In genomic region chr17:60611321-60611720, GRCh38 we compare ENCODE assay signal across 8 cellular contexts. TPM values are rescaled to one million over a fixed set of nuclear protein-coding genes. Genes with fewer than 3 reads are reported as not detected.
DNase-seq lines count a peak whose midpoint lies in the region; ATAC-seq and TF ChIP-seq lines count a peak whose summit lies in the region.
"Not testable (repeated sequence)": the region's sequence is repeated elsewhere in the genome, so short reads cannot be mapped to it uniquely, and the experiment has no call there.

No MANE protein-coding gene starts in this region.

- H3K27me3 Mint-ChIP-seq in H9 (ENCODE audit: low read depth); activated naive CD4-positive, alpha-beta T cell treated with anti-CD3 and anti-CD28 coated beads, Interleukin-2, amount 50 U/mL, for 24 hours; mesothelial cell of epicardium (ENCODE audit: low read depth); osteocyte (ENCODE audit: unreplicated experiment): not testable (repeated sequence)

- H2BK5ac ChIP-seq in H9 (ENCODE audit: insufficient read length, low read length); IMR-90 (ENCODE audit: low read depth, low read length, poor library complexity, severe bottlenecking); trophoblast cell (ENCODE audit: low read depth, low read length, poor library complexity): not testable (repeated sequence)

- H3K36me3 Mint-ChIP-seq in H9 (ENCODE audit: insufficient read depth in 1 of 3, low read depth in 3 of 3): peaks cover 7 to 14% (median 10%) of the 10 kb centered on the region in 3 experiments
- not testable (repeated sequence) for H3K36me3 Mint-ChIP-seq in activated naive CD4-positive, alpha-beta T cell treated with anti-CD3 and anti-CD28 coated beads, Interleukin-2, amount 50 U/mL, for 24 hours; mesothelial cell of epicardium; osteocyte (ENCODE audit: unreplicated experiment)

- not testable (repeated sequence) for H2BK15ac ChIP-seq in H9 (ENCODE audit: low read depth, low read length); IMR-90 (ENCODE audit: low read depth, low read length)

- ATAC-seq in IMR-90 (ENCODE audit: low read depth): not testable (repeated sequence)

- not testable (repeated sequence) for H3K9me3 Mint-ChIP-seq in H9; activated naive CD4-positive, alpha-beta T cell treated with anti-CD3 and anti-CD28 coated beads, Interleukin-2, amount 50 U/mL, for 24 hours; mesothelial cell of epicardium; osteocyte (ENCODE audit: unreplicated experiment)

- H3T11ph ChIP-seq in H9 (ENCODE audit: low read length): not testable (repeated sequence)

- H3K27ac Mint-ChIP-seq in H9: not testable (repeated sequence)
- H3K27ac Mint-ChIP-seq in activated naive CD4-positive, alpha-beta T cell treated with anti-CD3 and anti-CD28 coated beads, Interleukin-2, amount 50 U/mL, for 24 hours: peak overlapping the region; percentile 51
- H3K27ac Mint-ChIP-seq in mesothelial cell of epicardium (peak overlapping the region; percentile 30), osteocyte (ENCODE audit: unreplicated experiment) (peak overlapping the region; percentile 54)

- H2AFZ ChIP-seq in H9 (ENCODE audit: low read length); IMR-90 (replicated peaks; ENCODE audit: low read length, poor library complexity); Loucy (ENCODE audit: low read length); trophoblast cell (ENCODE audit: insufficient read depth, low read length, poor library complexity): not testable (repeated sequence)

- H2AK5ac ChIP-seq in H9 (ENCODE audit: insufficient read length, low read length); IMR-90 (ENCODE audit: low read depth, low read length); trophoblast cell (ENCODE audit: low read length): not testable (repeated sequence)

- not testable (repeated sequence) for H3K4me3 Mint-ChIP-seq in H9; activated naive CD4-positive, alpha-beta T cell treated with anti-CD3 and anti-CD28 coated beads, Interleukin-2, amount 50 U/mL, for 24 hours; mesothelial cell of epicardium; osteocyte (ENCODE audit: unreplicated experiment)

- not testable (repeated sequence) for H4K20me1 ChIP-seq in H9 (ENCODE audit: control insufficient read depth, insufficient read depth, insufficient read length)
- H4K20me1 ChIP-seq in IMR-90 (ENCODE audit: insufficient read depth, low read length): peaks cover 32% of the 10 kb centered on the region
- H4K20me1 ChIP-seq in Loucy (ENCODE audit: insufficient read depth, low read length, poor library complexity, severe bottlenecking): peaks cover 75% of the 10 kb centered on the region

- H3K27me3 ChIP-seq in H9 (ENCODE audit: insufficient read depth, low read length); IMR-90 (ENCODE audit: control insufficient read depth, insufficient read depth, low read length); Loucy (ENCODE audit: insufficient read depth, low read length, poor library complexity, severe bottlenecking); trophoblast cell (ENCODE audit: insufficient read depth, low read length); thyroid gland: not testable (repeated sequence)

- not testable (repeated sequence) for TF ChIP-seq RAD21 in IMR-90 (IDR thresholded peaks at IDR 0.05; ENCODE audit: low read length)

- H3K4me1 ChIP-seq in H9 (ENCODE audit: insufficient read depth, low read length); trophoblast cell (ENCODE audit: control insufficient read depth in 1 of 2, insufficient read depth in 2 of 2, low read length in 2 of 2): not testable (repeated sequence)
- H3K4me1 ChIP-seq in IMR-90 (ENCODE audit: control insufficient read depth, insufficient read depth, low read length): peaks cover 10% of the 10 kb centered on the region
- H3K4me1 ChIP-seq in Loucy (ENCODE audit: insufficient read depth, low read length, poor library complexity, severe bottlenecking): peaks cover 20% of the 10 kb centered on the region
- peaks cover 16 to 18% of the 10 kb centered on the region in 2 donors for H3K4me1 ChIP-seq in thyroid gland

- no CpG with 5 or more reads among the region's 5 CpGs for WGBS in H9 (ENCODE audit: extremely low coverage, insufficient read length, low lambda C conversion rate)
- WGBS in IMR-90 (ENCODE audit: extremely low coverage in 2 of 2, insufficient read length in 1 of 2), 2 experiments: 100% methylated on average over 2 of the region's 5 CpGs; no CpG with 5 or more reads in 1 of the 2 experiments
- no CpG with 5 or more reads among the region's 5 CpGs for WGBS in trophoblast cell (ENCODE audit: extremely low coverage, insufficient coverage, insufficient read length)
- 45 to 49% methylated on average over 5 of the region's 5 CpGs for WGBS in thyroid gland, 2 donors

- not testable (repeated sequence) for H3K4me1 Mint-ChIP-seq in H9, mesothelial cell of epicardium
- peaks cover 46% of the 10 kb centered on the region for H3K4me1 Mint-ChIP-seq in activated naive CD4-positive, alpha-beta T cell treated with anti-CD3 and anti-CD28 coated beads, Interleukin-2, amount 50 U/mL, for 24 hours
- peaks cover 32% of the 10 kb centered on the region for H3K4me1 Mint-ChIP-seq in osteocyte (ENCODE audit: unreplicated experiment)

- H3K56ac ChIP-seq in H9 (ENCODE audit: insufficient read length, low read depth, low read length); IMR-90 (ENCODE audit: extremely low read depth, insufficient read depth, low read length): not testable (repeated sequence)

- H3K23ac ChIP-seq in H9 (ENCODE audit: insufficient read length, low read depth, low read length); trophoblast cell (ENCODE audit: low read length): not testable (repeated sequence)
- peak overlapping the region; percentile 50; the same call in 1 of the 2 replicates for H3K23ac ChIP-seq in IMR-90 (ENCODE audit: low read depth, low read length)

- H3K4me2 ChIP-seq in H9 (ENCODE audit: insufficient read depth, insufficient read length, low read length); IMR-90 (ENCODE audit: low read depth, low read length); trophoblast cell (ENCODE audit: low read length): not testable (repeated sequence)
- peak overlapping the region; percentile 16 for H3K4me2 ChIP-seq in Loucy (ENCODE audit: low read depth, low read length, poor library complexity, severe bottlenecking)

- not testable (repeated sequence) for H3K9me3 ChIP-seq in H9 (ENCODE audit: control insufficient read depth, low read depth, low read length); IMR-90 (ENCODE audit: control insufficient read depth, insufficient read depth, low read length); Loucy (ENCODE audit: insufficient read depth, low read depth, low read length); trophoblast cell (ENCODE audit: insufficient read depth, low read depth, low read length); thyroid gland

- not testable (repeated sequence) for H4K12ac ChIP-seq in trophoblast cell (ENCODE audit: low read depth, low read length)

- BruUV-seq in IMR-90 (replicated peaks; lab: Mats Ljungman, UMichigan): not testable (repeated sequence)

- H2BK12ac ChIP-seq in H9 (ENCODE audit: insufficient read length, low read depth, low read length); trophoblast cell (ENCODE audit: low read length): not testable (repeated sequence)

- in situ Hi-C loops in IMR-90 (cut with MboI; ENCODE audit: low sequenced_read_pairs): not testable (repeated sequence)

- not testable (repeated sequence) for H3K4me3 ChIP-seq in IMR-90 (ENCODE audit: insufficient read depth, low read depth, low read length); Loucy (ENCODE audit: low read length, poor library complexity, severe bottlenecking); trophoblast cell (ENCODE audit: low read depth, low read length); thyroid gland (replicated peaks in 1 of 3)

- peak overlapping the region; percentile 11 for H2BK20ac ChIP-seq in H9 (ENCODE audit: low read depth, low read length, poor library complexity, severe bottlenecking)
- H2BK20ac ChIP-seq in IMR-90 (ENCODE audit: low read depth, low read length): not testable (repeated sequence)

- dilution Hi-C loops in IMR-90 (cut with HindIII; ENCODE audit: low sequenced_read_pairs, unreplicated experiment): not testable (repeated sequence)

- not testable (repeated sequence) for TF ChIP-seq CTCF in H9 (conservative IDR thresholded peaks at IDR 0.05); IMR-90 (conservative IDR thresholded peaks at IDR 0.05; ENCODE audit: low read depth, low read length); Loucy (conservative IDR thresholded peaks at IDR 0.05; ENCODE audit: low read length); mesothelial cell of epicardium (IDR thresholded peaks at IDR 0.05; ENCODE audit: unreplicated experiment); osteocyte (IDR thresholded peaks at IDR 0.05); thyroid gland (IDR thresholded peaks at IDR 0.05)

- not testable (repeated sequence) for H4K91ac ChIP-seq in H9 (ENCODE audit: insufficient read length, low read depth, low read length); IMR-90 (ENCODE audit: insufficient read depth, low read depth, low read length); trophoblast cell (ENCODE audit: low read depth, low read length)

- H3K27ac ChIP-seq in H9 (ENCODE audit: insufficient read length, low read depth, low read length); IMR-90 (ENCODE audit: insufficient read depth, low read length); trophoblast cell (ENCODE audit: low read depth, low read length); thyroid gland: not testable (repeated sequence)

- H3K23me2 ChIP-seq in H9 (ENCODE audit: insufficient read length, low read depth, low read length, poor library complexity, severe bottlenecking): not testable (repeated sequence)

- H3K79me2 ChIP-seq in H9 (ENCODE audit: insufficient read depth, low read length): peaks cover 26% of the 10 kb centered on the region; the same call in 1 of the 2 replicates
- H3K79me2 ChIP-seq in Loucy (ENCODE audit: insufficient read depth, low read length): peaks cover 100% of the 10 kb centered on the region
- not testable (repeated sequence) for H3K79me2 ChIP-seq in trophoblast cell (ENCODE audit: control insufficient read depth, insufficient read depth, low read length, poor library complexity)

- H3K9ac ChIP-seq in H9 (ENCODE audit: extremely low read depth, insufficient read length, low read length); IMR-90 (ENCODE audit: low read depth, low read length); Loucy (ENCODE audit: low read depth, low read length, poor library complexity, severe bottlenecking); trophoblast cell (ENCODE audit: low read length): not testable (repeated sequence)

- CTCF ChIA-PET in IMR-90 (lab: Yijun Ruan, JAX): not testable (repeated sequence)

- not testable (repeated sequence) for H3K18ac ChIP-seq in H9 (ENCODE audit: insufficient read length, low read depth, low read length); IMR-90 (ENCODE audit: low read depth, low read length); trophoblast cell (ENCODE audit: low read length)

- POLR2A ChIA-PET in IMR-90 (lab: Charles Lee; ENCODE audit: unreplicated experiment): not testable (repeated sequence)

- H3K36me3 ChIP-seq in IMR-90 (ENCODE audit: control insufficient read depth, insufficient read depth, low read length); Loucy (ENCODE audit: insufficient read depth, low read length); trophoblast cell (ENCODE audit: control insufficient read depth in 1 of 2, insufficient read depth in 2 of 2, low read length in 2 of 2); thyroid gland: not testable (repeated sequence)

- not testable (repeated sequence) for H3F3A ChIP-seq in Loucy (ENCODE audit: low read depth)

- H2AK9ac ChIP-seq in IMR-90 (replicated peaks; ENCODE audit: low read depth, low read length, poor library complexity): not testable (repeated sequence)

- H3K14ac ChIP-seq in H9 (ENCODE audit: insufficient read depth, low read length); IMR-90 (replicated peaks; ENCODE audit: low read depth, low read length); trophoblast cell (ENCODE audit: low read length): not testable (repeated sequence)

- H4K5ac ChIP-seq in H9 (ENCODE audit: insufficient read length, low read depth, low read length); IMR-90 (ENCODE audit: low read depth, low read length): not testable (repeated sequence)

- H3K9me2 ChIP-seq in Loucy (replicated peaks; ENCODE audit: low read depth, low read length): not testable (repeated sequence)

- H3K79me1 ChIP-seq in H9 (ENCODE audit: insufficient read depth, low read depth, low read length, poor library complexity, severe bottlenecking); trophoblast cell (ENCODE audit: low read length): not testable (repeated sequence)
- peaks cover 17 to 59% of the 10 kb centered on the region in 2 experiments for H3K79me1 ChIP-seq in IMR-90 (ENCODE audit: low read depth in 1 of 2, low read length in 2 of 2)

- intact Hi-C loops in IMR-90 (cut with micrococcal nuclease); thyroid gland (cut with DNase I): not testable (repeated sequence)

- H3K9me1 ChIP-seq in IMR-90 (ENCODE audit: insufficient read depth, low read length): not testable (repeated sequence)

- not testable (repeated sequence) for H4K8ac ChIP-seq in H9 (replicated peaks; ENCODE audit: insufficient read length, low read depth, low read length); IMR-90 (ENCODE audit: low read depth in 2 of 2, low read length in 2 of 2); trophoblast cell (ENCODE audit: low read depth, low read length)

- H3K4ac ChIP-seq in H9 (ENCODE audit: low read depth, low read length); IMR-90 (ENCODE audit: low read depth, low read length): not testable (repeated sequence)
- H3K4ac ChIP-seq in trophoblast cell (ENCODE audit: low read depth, low read length): peak overlapping the region; percentile 12

- TF ChIP-seq POLR2A in IMR-90 (IDR thresholded peaks at IDR 0.05; ENCODE audit: low read depth, low read length); thyroid gland (IDR thresholded peaks at IDR 0.05): not testable (repeated sequence)

- not testable (repeated sequence) for H2BK120ac ChIP-seq in H9 (ENCODE audit: low read depth, low read length, poor library complexity, severe bottlenecking); IMR-90 (ENCODE audit: low read depth, low read length); trophoblast cell (ENCODE audit: insufficient read depth, low read length, poor library complexity)

- DNase-seq in H9; IMR-90; mesothelial cell of epicardium (ENCODE audit: low spot score in 2 of 2, unreplicated experiment in 2 of 2); osteocyte (ENCODE audit: extremely low spot score, unreplicated experiment); trophoblast cell: not testable (repeated sequence)
- peak; percentile 64 to 74 for DNase-seq in thyroid gland

RNA-seq across cellular contexts. Expression of gene PPM1D, which starts 11.3 kb away (rescaled TPM):
- 19.0 and 19.9 TPM in 2 replicates for total RNA-seq in H9 (2021)
- 15.8 and 16.1 TPM in 2 replicates for total RNA-seq in IMR-90 (2012; rRNA removed)
- polyA plus RNA-seq in IMR-90 (2012; rRNA removed): 5.5 TPM in 2 replicates
- polyA plus RNA-seq in IMR-90 (2012; cell fraction: cytosol; rRNA removed): 4.0 and 4.4 TPM in 2 replicates
- polyA plus RNA-seq in IMR-90 (2012; cell fraction: nucleus; rRNA removed; ENCODE audit: low replicate concordance): 2.7 and 6.1 TPM in 2 replicates
- total RNA-seq in mesothelial cell of epicardium: 26.4 to 28.9 TPM (median 26.7 TPM) in 3 replicates
- total RNA-seq in osteocyte: 21.1 and 22.1 TPM in 2 replicates
- polyA plus RNA-seq in trophoblast cell (2013): 40.5 and 43.3 TPM in 2 replicates
- total RNA-seq in thyroid gland: 10 to 100 TPM; 11.3 to 19.5 (median 15.2) TPM
